8 cellular contexts compared by ENCODE assay signal in the genomic region with DNA sequence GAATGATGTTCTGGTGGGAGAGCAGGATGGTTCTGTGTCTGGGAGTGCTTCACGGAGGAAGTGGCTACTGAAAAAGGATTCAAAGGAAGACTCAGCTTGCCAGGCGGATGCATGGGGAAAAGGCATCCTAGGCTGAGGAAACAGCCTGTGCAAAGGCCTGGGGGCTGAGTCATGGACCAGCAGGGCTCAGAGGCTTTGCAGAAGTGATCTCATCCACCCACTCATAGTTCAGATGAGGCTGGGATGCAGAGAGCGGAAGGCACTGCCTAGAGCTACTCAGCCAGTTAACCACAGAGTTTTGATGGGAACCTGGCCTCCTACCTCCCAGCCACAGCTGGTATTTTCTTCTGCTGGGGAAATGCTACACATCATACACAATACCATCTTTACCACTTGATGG. TPM values are rescaled to one million over a fixed set of nuclear protein-coding genes. Genes with fewer than 3 reads are reported as not detected.
DNase-seq lines count a peak whose midpoint lies in the region; ATAC-seq and FAIRE-seq lines count a peak whose summit lies in the region.

No MANE protein-coding gene starts in this region.

- H3K4me1 Mint-ChIP-seq in dendritic cell treated with granulocyte-macrophage colony-stimulating factor and Interleukin-4, amounts not matched to agents 40 ng/mL and 50 ng/mL, for 4 days (ENCODE audit: low read depth) = peaks cover 43% of the 10 kb centered on the region

- H3K27me3 Mint-ChIP-seq in dendritic cell treated with granulocyte-macrophage colony-stimulating factor and Interleukin-4, amounts not matched to agents 40 ng/mL and 50 ng/mL, for 4 days = peaks cover 9% of the 10 kb centered on the region

- peak; percentile 96 for FAIRE-seq in RCC 7860 (lab: Jason Lieb, UNC)

- peak overlapping the region; percentile 45 for H3K27ac Mint-ChIP-seq in dendritic cell treated with granulocyte-macrophage colony-stimulating factor and Interleukin-4, amounts not matched to agents 40 ng/mL and 50 ng/mL, for 4 days

- peaks cover 20% of the 10 kb centered on the region for H3K9me3 Mint-ChIP-seq in dendritic cell treated with granulocyte-macrophage colony-stimulating factor and Interleukin-4, amounts not matched to agents 40 ng/mL and 50 ng/mL, for 4 days

- H3K36me3 Mint-ChIP-seq in dendritic cell treated with granulocyte-macrophage colony-stimulating factor and Interleukin-4, amounts not matched to agents 40 ng/mL and 50 ng/mL, for 4 days (ENCODE audit: low read depth) = no peaks in the 10 kb centered on the region

- ATAC-seq in GM21786 (IDR thresholded peaks at IDR 0.05; ENCODE audit: unreplicated experiment) (peak; percentile 80), GM18873 (IDR thresholded peaks at IDR 0.05; ENCODE audit: low FRiP score, unreplicated experiment) (no peak)

- intact Hi-C loops in dendritic cell treated with granulocyte-macrophage colony-stimulating factor and Interleukin-4, amounts not matched to agents 40 ng/mL and 50 ng/mL, for 4 days (cut with micrococcal nuclease) = loop anchor here (1.0 to 2.0 kb wide), 2 partner anchors 16 to 37 kb away; a partner anchor contains a TSS

- no peak overlapping the region for H3K4me3 Mint-ChIP-seq in dendritic cell treated with granulocyte-macrophage colony-stimulating factor and Interleukin-4, amounts not matched to agents 40 ng/mL and 50 ng/mL, for 4 days

- peak; percentile 97 for DNase-seq in Daoy (ENCODE audit: low read depth)
- DNase-seq in RCC 7860 (ENCODE audit: low spot score) = peak; percentile 95
- peak; percentile 33 to 55 for DNase-seq in stimulated activated CD4-positive, alpha-beta T cell treated with anti-CD3 and anti-CD28 coated beads, Interleukin-2, amount 100 ng/mL, for 48 hours
- DNase-seq in NCI-H128 (lab: John Stamatoyannopoulos, UW; ENCODE audit: unreplicated experiment) = no peak
- no peak for DNase-seq in middle frontal gyrus (ENCODE audit: extremely low spot score, low spot score)

RNA-seq across cellular contexts. Expression of a gene that starts 15.8 kb away (rescaled TPM):
- total RNA-seq in Daoy (2014; rRNA removed; shearing (Covaris generic)) = 0.06 TPM in 1 of 2 replicates, not detected in the other

RNA-seq across cellular contexts. Expression of a gene that starts 53.9 kb away (rescaled TPM):
- not detected in 2 replicates for total RNA-seq in Daoy (2014; rRNA removed; shearing (Covaris generic))

Comparison
In these comparisons a context has a peak if more than half of its experiments do, and no peak if none do; other contexts are left out.
1. DNase-seq: peak in Daoy (single experiment), RCC 7860 (single experiment) and stimulated activated CD4-positive, alpha-beta T cell treated with anti-CD3 and anti-CD28 coated beads, Interleukin-2, amount 100 ng/mL, for 48 hours (2 of 2); none in NCI-H128 (single experiment) and middle frontal gyrus (single experiment).